ENCODE assay signal across 19 cellular contexts in genomic region chr7:1654111-1654510, GRCh38.
"Had no signal": no experiment of that assay in that cellular context is flagged by ENCODE, and none has a peak within 500 bp of the region (broad histone marks: within the 10 kb centered on the region; RNA-seq: fewer than 3 reads in every experiment).

No MANE protein-coding gene starts in this region.

- H3K27ac ChIP-seq: neutrophil, parathyroid adenoma, testis, tibial artery had no signal

- ATAC-seq: effector memory CD8-positive, alpha-beta T cell; natural killer cell; sciatic nerve; stimulated activated effector memory CD8-positive, alpha-beta T cell treated with anti-CD3 and anti-CD28 coated beads, Interleukin-12 subunit alpha, Interleukin-12 subunit beta, amount 100 ng/mL, for 72 hours; stimulated activated naive CD8-positive, alpha-beta T cell treated with anti-CD3 and anti-CD28 coated beads, Interleukin-15, Interleukin-2, amounts not matched to agents 100 U/mL and 50 U/mL, for 24 hours had no signal

- H3K4me3 ChIP-seq: lung, testis, tibial artery had no signal

- DNase-seq: cortex of kidney; effector memory CD8-positive, alpha-beta T cell; erythroblast; hypothalamus; immature natural killer cell; islet precursor cell; kidney glomerular epithelial cell; natural killer cell; stimulated activated CD4-positive, alpha-beta T cell treated with anti-CD3 and anti-CD28 coated beads, Interleukin-2, amount 100 ng/mL, for 24 hours; stimulated activated CD4-positive, alpha-beta T cell treated with anti-CD3 and anti-CD28 coated beads, Interleukin-4, amount 100 ng/mL, for 24 hours; stimulated activated naive CD8-positive, alpha-beta T cell treated with anti-CD3 and anti-CD28 coated beads, Interleukin-15, Interleukin-2, amounts not matched to agents 100 U/mL and 50 U/mL, for 24 hours; substantia nigra; testis; tibial artery had no signal

- H3K27me3 ChIP-seq: testis had no signal

- H3K36me3 ChIP-seq: neutrophil, tibial artery had no signal

- H3K9me3 ChIP-seq: neutrophil, testis, tibial artery had no signal

- H3K9ac ChIP-seq: parathyroid adenoma had no signal

- H3K4me1 ChIP-seq: parathyroid adenoma, testis, tibial artery had no signal
